In the genomic region with DNA sequence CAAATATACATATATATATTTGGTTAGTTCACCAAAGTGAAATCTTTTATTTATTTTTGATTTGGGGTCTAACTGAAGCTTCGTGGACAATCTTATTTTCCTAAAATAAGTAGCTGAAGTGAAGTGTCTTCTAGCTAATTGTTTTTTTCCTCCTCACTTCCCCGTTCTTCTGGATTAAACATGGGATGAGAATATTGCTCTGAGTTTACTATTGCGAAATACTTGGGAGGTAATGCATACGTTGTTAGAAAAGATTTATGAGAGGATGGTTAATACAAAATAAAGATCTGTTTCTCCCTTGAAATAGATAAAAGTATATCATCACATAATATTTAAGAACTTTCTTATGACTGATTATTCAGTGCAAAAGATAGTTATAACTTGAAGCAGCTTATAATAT, we compare ENCODE assay signal across 3 cellular contexts.
TF ChIP-seq lines count a peak whose summit lies in the region.

No MANE protein-coding gene starts in this region.

TF ChIP-seq in IMR-90, 13 proteins besides CTCF, POLR2A, EP300 and RAD21:
- peak; percentile 88 for TF ChIP-seq CEBPB (IDR thresholded peaks at IDR 0.05; ENCODE audit: low read depth, low read length)
- no peak for TF ChIP-seq NFE2L2 (IDR thresholded peaks at IDR 0.05; ENCODE audit: low read depth, low read length)

TF ChIP-seq in WTC11, 78 proteins besides CTCF, POLR2A, EP300 and RAD21:
- peak; percentile 2; the same call in 1 of the 2 replicates for TF ChIP-seq HMGA2 (CRISPR knock-in tag; IDR thresholded peaks at IDR 0.05)
- TF ChIP-seq KAT7 (CRISPR knock-in tag; IDR thresholded peaks at IDR 0.05; ENCODE audit: borderline replicate concordance), result no peak
TF ChIP-seq in WTC11: peak in this region for 1.

TF ChIP-seq in H1, 55 proteins besides CTCF, POLR2A, EP300 and RAD21:
- TF ChIP-seq GABPA (IDR thresholded peaks at IDR 0.05; ENCODE audit: borderline replicate concordance, insufficient read depth, low read length) (no peak), KDM1A (IDR thresholded peaks at IDR 0.05; ENCODE audit: borderline replicate concordance, low read length) (no peak), CEBPB (IDR thresholded peaks at IDR 0.05; ENCODE audit: low read depth, low read length) (peak; percentile 95), TEAD4 (IDR thresholded peaks at IDR 0.05; ENCODE audit: low read depth, low read length) (no peak), SIN3A (conservative IDR thresholded peaks at IDR 0.05 in 1 of 2, IDR thresholded peaks at IDR 0.05 in 1 of 2; ENCODE audit: low read depth in 1 of 2, low read length in 2 of 2) (no peak), ATF3 (IDR thresholded peaks at IDR 0.05; ENCODE audit: insufficient read depth, low read depth, low read length) (no peak), SAP30 (IDR thresholded peaks at IDR 0.05; ENCODE audit: insufficient read depth, insufficient replicate concordance, low read length) (no peak)
TF ChIP-seq in H1: peak in this region for 1.
